8 cellular contexts compared by ENCODE assay signal in the genomic region with DNA sequence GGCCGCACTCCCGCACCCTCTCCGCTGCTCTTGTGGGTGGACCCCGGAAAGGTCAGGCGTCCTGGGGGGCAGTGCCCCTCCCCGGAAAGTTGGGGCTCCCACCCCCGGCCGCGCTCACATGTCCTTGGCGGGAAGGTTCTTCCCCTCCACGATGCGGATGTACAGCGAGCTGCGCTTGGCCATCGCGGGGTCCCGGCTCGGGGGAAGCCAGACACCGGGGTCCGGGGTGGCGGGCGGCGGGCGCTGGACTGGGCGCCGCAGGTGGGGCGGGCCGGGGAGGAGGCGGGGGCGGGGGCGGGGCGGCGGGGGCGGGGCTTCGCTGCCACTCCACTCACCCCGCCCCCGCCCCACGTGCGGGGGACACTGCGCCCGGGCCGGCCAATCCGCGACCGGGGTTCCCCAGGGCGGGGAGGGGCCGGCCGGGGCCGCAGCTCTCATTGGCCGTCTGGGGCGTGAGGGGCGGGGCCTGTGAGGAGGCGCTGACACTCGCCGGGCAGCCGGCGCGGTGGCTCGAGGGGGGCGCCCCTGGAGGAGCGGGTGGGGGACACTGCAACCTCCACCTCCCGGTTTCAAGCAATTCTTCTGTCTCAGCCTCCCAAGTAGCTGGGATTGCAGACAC. TPM values are rescaled to one million over a fixed set of nuclear protein-coding genes. Genes with fewer than 3 reads are reported as not detected.
DNase-seq lines count a peak whose midpoint lies in the region; ATAC-seq and TF ChIP-seq lines count a peak whose summit lies in the region.
"Not testable (repeated sequence)": the region's sequence is repeated elsewhere in the genome, so short reads cannot be mapped to it uniquely, and the experiment has no call there.

A gene (minus strand): TSS at position 250 of the 619 bp plus-strand sequence. CDS start 67 bp downstream, at position 183.

- not testable (repeated sequence) for TF ChIP-seq CTCF in BE2C (IDR thresholded peaks at IDR 0.05; ENCODE audit: low read depth, low read length); OCI-LY1 (IDR thresholded peaks at IDR 0.05; ENCODE audit: low read length); endodermal cell (conservative IDR thresholded peaks at IDR 0.05); lower lobe of right lung (IDR thresholded peaks at IDR 0.05)

- ATAC-seq in GM19328 (IDR thresholded peaks at IDR 0.05; ENCODE audit: unreplicated experiment) (peak; percentile 79), HG02970 (IDR thresholded peaks at IDR 0.05; ENCODE audit: low FRiP score, unreplicated experiment) (peak; percentile 69), lower lobe of right lung (peak; percentile 95 to 97)

- peak within 1 kb of the TSS; percentile 48; the same call in 1 of the 2 replicates for H3K4me2 ChIP-seq in OCI-LY1 (ENCODE audit: low read length)

- H3K9ac ChIP-seq in OCI-LY1 (ENCODE audit: low read length); endodermal cell (ENCODE audit: extremely low read depth, low read length, poor library complexity, severe bottlenecking): not testable (repeated sequence)

- not testable (repeated sequence) for H3K9me3 Mint-ChIP-seq in endodermal cell

- H3K27me3 Mint-ChIP-seq in endodermal cell (ENCODE audit: insufficient read depth), result not testable (repeated sequence)

- intact Hi-C loops in lower lobe of right lung (cut with DNase I), result not testable (repeated sequence)

- WGBS in endodermal cell (ENCODE audit: insufficient coverage in 1 of 2, insufficient read length in 1 of 2), 2 experiments, result 0% methylated on average over 21 of the region's 62 CpGs; no CpG with 5 or more reads in 1 of the 2 experiments

- not testable (repeated sequence) for H3F3A ChIP-seq in OCI-LY1 (ENCODE audit: insufficient read depth, low read length)

- H3K4me1 ChIP-seq in BE2C; OCI-LY1 (ENCODE audit: insufficient read depth, low read length, severe bottlenecking); endodermal cell (ENCODE audit: control insufficient read depth, insufficient read depth, low read length); lower lobe of right lung: not testable (repeated sequence)

- not testable (repeated sequence) for H3K9me2 ChIP-seq in OCI-LY1 (ENCODE audit: low read depth, low read length)

- H3K79me2 ChIP-seq in OCI-LY1 (ENCODE audit: insufficient read depth, low read length), result not testable (repeated sequence)

- not testable (repeated sequence) for H3K27ac ChIP-seq in OCI-LY1 (ENCODE audit: low read depth, low read length, poor library complexity, severe bottlenecking); endodermal cell (ENCODE audit: low read depth, low read length); lower lobe of right lung

- H3K4me1 Mint-ChIP-seq in endodermal cell, result not testable (repeated sequence)

- H4K20me1 ChIP-seq in OCI-LY1 (ENCODE audit: insufficient read depth, low read length), result not testable (repeated sequence)

- not testable (repeated sequence) for H2AFZ ChIP-seq in OCI-LY1 (ENCODE audit: low read length)

- not testable (repeated sequence) for H3K4me3 Mint-ChIP-seq in endodermal cell

- not testable (repeated sequence) for H3K27me3 ChIP-seq in BE2C; OCI-LY1 (ENCODE audit: insufficient read depth, low read length); endodermal cell (ENCODE audit: control insufficient read depth, insufficient read depth, low read length, poor library complexity, severe bottlenecking); lower lobe of right lung (ENCODE audit: low read depth)

- DNase-seq in BE2C (peak; percentile 32), endodermal cell (peak; percentile 64), lower lobe of right lung (peak; percentile 77)
- DNase-seq in activated T-cell treated with anti-CD3 and anti-CD28 coated beads, Interleukin-2, amount 50 U/mL, for 1 hour, result peak; percentile 58
- DNase-seq in stimulated activated CD4-positive, alpha-beta T cell treated with anti-CD3 and anti-CD28 coated beads, Interleukin-12 subunit alpha, Interleukin-12 subunit beta, amount 100 ng/mL, for 4 hours, result peak; percentile 30

- H3K9me3 ChIP-seq in BE2C; OCI-LY1 (ENCODE audit: low read length); endodermal cell (ENCODE audit: control insufficient read depth, low read length); lower lobe of right lung: not testable (repeated sequence)

- H3K36me3 Mint-ChIP-seq in endodermal cell (ENCODE audit: low read depth), result not testable (repeated sequence)

- not testable (repeated sequence) for H3K4me3 ChIP-seq in BE2C (ENCODE audit: low read depth, low read length); endodermal cell (ENCODE audit: low read length)
- H3K4me3 ChIP-seq in OCI-LY1 (ENCODE audit: low read depth, low read length, poor library complexity, severe bottlenecking), result peak within 1 kb of the TSS; percentile 47
- peak within 1 kb of the TSS; percentile 49 for H3K4me3 ChIP-seq in lower lobe of right lung

- H3K36me3 ChIP-seq in BE2C; OCI-LY1 (ENCODE audit: insufficient read depth, low read length); endodermal cell (ENCODE audit: control insufficient read depth, insufficient read depth, low read length); lower lobe of right lung: not testable (repeated sequence)

- H3K27ac Mint-ChIP-seq in endodermal cell, result not testable (repeated sequence)

RNA-seq across cellular contexts. Expression of the gene that starts here (rescaled TPM):
- 19.6 TPM for polyA plus RNA-seq in BE2C (2012; ENCODE audit: insufficient read depth, insufficient read length, low read depth)
- 10 to 100 TPM; 10.9 to 44.0 TPM for total RNA-seq in endodermal cell
- 38.2 TPM for polyA plus RNA-seq in endodermal cell (2013, experiment 1 of 2)
- 35.4 TPM for polyA plus RNA-seq in endodermal cell (2013, experiment 2 of 2)
- 47.1 TPM for total RNA-seq in lower lobe of right lung
